In the genomic region with DNA sequence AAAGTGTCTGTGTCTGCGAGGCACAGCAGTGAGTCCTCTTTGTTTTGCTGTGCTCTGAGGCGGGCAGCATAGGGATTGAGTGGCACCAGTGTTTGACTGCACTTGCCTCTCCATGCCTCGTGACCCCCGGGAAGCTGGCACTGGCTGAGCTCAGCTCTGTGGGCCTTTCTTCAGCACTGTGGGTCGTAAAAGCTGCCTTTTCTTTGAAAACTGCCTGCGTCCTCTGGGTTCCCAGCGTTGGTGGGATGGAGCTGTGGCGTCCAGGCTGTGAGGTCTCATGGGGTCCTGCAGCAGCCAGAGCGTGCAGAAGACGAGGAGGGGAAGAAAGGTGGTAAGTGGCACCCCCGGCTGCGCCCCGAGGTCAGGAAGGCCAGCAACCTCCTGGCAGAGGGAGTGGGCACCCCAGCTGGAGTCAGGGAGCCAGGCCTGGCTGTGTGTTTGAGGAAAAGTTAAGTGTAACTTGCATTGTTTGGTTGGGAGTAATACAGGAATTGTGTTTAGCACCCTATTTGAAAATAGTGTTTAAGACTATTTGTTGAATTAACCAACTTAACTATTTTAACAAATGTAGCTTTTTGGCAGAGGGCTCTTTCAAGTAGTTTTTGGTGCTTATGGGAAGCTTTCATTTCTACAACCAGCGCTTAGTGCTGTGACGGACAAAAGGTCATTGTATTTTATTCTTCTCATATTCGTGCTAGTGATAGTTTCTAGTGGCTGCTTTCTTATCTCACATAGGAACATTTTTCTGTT, we compare ENCODE assay signal across 19 cellular contexts.
DNase-seq lines count a peak whose midpoint lies in the region; ATAC-seq and TF ChIP-seq lines count a peak whose summit lies in the region.
"Had no signal": no experiment of that assay in that cellular context is flagged by ENCODE, and none has a peak within 500 bp of the region (broad histone marks: within the 10 kb centered on the region; RNA-seq: fewer than 3 reads in every experiment).

No MANE protein-coding gene starts in this region.

- 83 to 87% methylated on average over 4 to 10 of the region's 16 CpGs for WGBS in esophagus squamous epithelium, 2 donors

- no peaks in the 10 kb centered on the region for H3K9me3 ChIP-seq in esophagus squamous epithelium
- H3K9me3 ChIP-seq: BLaER1 treated with 17β-estradiol and CSF1 and Interleukin-3, amounts not matched to agents 10 nM and 100 nM; ovary had no signal

- H3K27me3 ChIP-seq in esophagus squamous epithelium: no peaks in the 10 kb centered on the region
- H3K27me3 ChIP-seq: BLaER1 treated with 17β-estradiol and CSF1 and Interleukin-3, amounts not matched to agents 10 nM and 100 nM; ovary had no signal

- intact Hi-C loops in esophagus squamous epithelium (cut with DNase I): no loop called here

- H3K36me3 ChIP-seq in esophagus squamous epithelium: peaks cover 0 to 92% (median 4%) of the 10 kb centered on the region in 3 donors
- H3K36me3 ChIP-seq: ovary had no signal

- no peak for ATAC-seq in HG03045 (IDR thresholded peaks at IDR 0.05; ENCODE audit: unreplicated experiment)
- ATAC-seq in HG02840 (IDR thresholded peaks at IDR 0.05; ENCODE audit: low FRiP score, unreplicated experiment): no peak

- no peak for TF ChIP-seq POLR2A in esophagus squamous epithelium (IDR thresholded peaks at IDR 0.05)

- DNase-seq in NCI-H1105 treated with DMSO at 0.1 percent for 48 hours (lab: John Stamatoyannopoulos, UW) (peak; percentile 47), cerebellar cortex (ENCODE audit: low spot score) (peak; percentile 60), medulla oblongata (ENCODE audit: extremely low spot score) (peak; percentile 94), superior temporal gyrus (ENCODE audit: extremely low spot score) (peak; percentile 97), esophagus squamous epithelium (lab: John Stamatoyannopoulos, UW) (no peak)
- DNase-seq: activated CD8-positive, alpha-beta memory T cell treated with anti-CD3 and anti-CD28 coated beads for 24 hours; activated effector memory CD4-positive, alpha-beta T cell treated with anti-CD3 and anti-CD28 coated beads, Interleukin-2, amount 50 U/mL, for 16 hours; effector memory CD4-positive, alpha-beta T cell; foreskin fibroblast; KBM-7; NCI-H1048; NCI-H524 treated with DMSO at 0.1 percent for 48 hours; ovary; PC-9; stimulated activated CD4-positive, alpha-beta T cell treated with anti-CD3 and anti-CD28 coated beads, Interleukin-12 subunit alpha, Interleukin-12 subunit beta, amount 100 ng/mL, for 4 hours had no signal

- H3K4me3 ChIP-seq in esophagus squamous epithelium: no peak overlapping the region
- H3K4me3 ChIP-seq: BLaER1 treated with 17β-estradiol and CSF1 and Interleukin-3, amounts not matched to agents 10 nM and 100 nM; ovary; PC-9 had no signal

- no peak overlapping the region for H3K27ac ChIP-seq in esophagus squamous epithelium
- H3K27ac ChIP-seq: BLaER1 treated with 17β-estradiol and CSF1 and Interleukin-3, amounts not matched to agents 10 nM and 100 nM; ovary; PC-9; VCaP had no signal

- TF ChIP-seq CTCF in esophagus squamous epithelium (IDR thresholded peaks at IDR 0.05): no peak

- no peaks in the 10 kb centered on the region for H3K4me1 ChIP-seq in esophagus squamous epithelium
- H3K4me1 ChIP-seq: BLaER1 treated with 17β-estradiol and CSF1 and Interleukin-3, amounts not matched to agents 10 nM and 100 nM had no signal
